ENCODE assay signal across 8 cellular contexts in genomic region chr20:1965520-1966278, GRCh38. TPM values are rescaled to one million over a fixed set of nuclear protein-coding genes. Genes with fewer than 3 reads are reported as not detected.
A peak's percentile ranks its signal among the peaks of the same experiment; 100 is the strongest.
DNase-seq lines count a peak whose midpoint lies in the region; TF ChIP-seq lines count a peak whose summit lies in the region.

No MANE protein-coding gene starts in this region.

- H3K27ac Mint-ChIP-seq in T-helper 1 cell treated with Interleukin-12 subunit alpha and Interleukin-12 subunit beta and Interleukin-4 antibody, amounts not matched to agents 30 μg/mL and 1 μg/mL, for 36 hours: no peak overlapping the region

- H3K4me1 Mint-ChIP-seq in T-helper 1 cell treated with Interleukin-12 subunit alpha and Interleukin-12 subunit beta and Interleukin-4 antibody, amounts not matched to agents 30 μg/mL and 1 μg/mL, for 36 hours (ENCODE audit: low read depth): peaks cover 6% of the 10 kb centered on the region

- H3K4me1 ChIP-seq in adrenal gland (replicated peaks in 1 of 2) (peaks cover 0 to 17% of the 10 kb centered on the region in 2 donors), right atrium auricular region (peaks cover 0 to 12% of the 10 kb centered on the region in 2 donors)

- H3K36me3 ChIP-seq in adrenal gland (replicated peaks in 1 of 2) (no peaks in the 10 kb centered on the region), right atrium auricular region (no peaks in the 10 kb centered on the region)

- peak overlapping the region; percentile 43 for H3K4me3 Mint-ChIP-seq in T-helper 1 cell treated with Interleukin-12 subunit alpha and Interleukin-12 subunit beta and Interleukin-4 antibody, amounts not matched to agents 30 μg/mL and 1 μg/mL, for 36 hours

- H3K27ac ChIP-seq in adrenal gland: no peak overlapping the region
- no peak overlapping the region for H3K27ac ChIP-seq in right atrium auricular region

- 4 to 6% (median 5%) methylated on average over 15 to 27 of the region's 27 CpGs for WGBS in adrenal gland, 4 donors

- H3K9me3 ChIP-seq in adrenal gland (replicated peaks in 1 of 3): no peaks in the 10 kb centered on the region
- H3K9me3 ChIP-seq in right atrium auricular region: no peaks in the 10 kb centered on the region

- H3K36me3 Mint-ChIP-seq in T-helper 1 cell treated with Interleukin-12 subunit alpha and Interleukin-12 subunit beta and Interleukin-4 antibody, amounts not matched to agents 30 μg/mL and 1 μg/mL, for 36 hours (ENCODE audit: low read depth): no peaks in the 10 kb centered on the region

- no peak for TF ChIP-seq POLR2A in adrenal gland (IDR thresholded peaks at IDR 0.05)

- no peaks in the 10 kb centered on the region for H3K27me3 ChIP-seq in adrenal gland
- H3K27me3 ChIP-seq in right atrium auricular region: no peaks in the 10 kb centered on the region

- TF ChIP-seq CTCF in adrenal gland (IDR thresholded peaks at IDR 0.05) (peak; percentile 84 to 93 (median 89)), right atrium auricular region (IDR thresholded peaks at IDR 0.05) (peak; percentile 93 to 95)

- H3K4me3 ChIP-seq in adrenal gland: peak overlapping the region in 1 of 4 donors; percentile 9
- no peak overlapping the region for H3K4me3 ChIP-seq in right atrium auricular region

- H3K27me3 Mint-ChIP-seq in T-helper 1 cell treated with Interleukin-12 subunit alpha and Interleukin-12 subunit beta and Interleukin-4 antibody, amounts not matched to agents 30 μg/mL and 1 μg/mL, for 36 hours (ENCODE audit: low read depth): peaks cover 23% of the 10 kb centered on the region

- H3K9me3 Mint-ChIP-seq in T-helper 1 cell treated with Interleukin-12 subunit alpha and Interleukin-12 subunit beta and Interleukin-4 antibody, amounts not matched to agents 30 μg/mL and 1 μg/mL, for 36 hours: no peaks in the 10 kb centered on the region

- DNase-seq in NCI-H1436 (lab: John Stamatoyannopoulos, UW) (peak; percentile 68), NCI-H1436 treated with DMSO at 0.1 percent for 48 hours (lab: John Stamatoyannopoulos, UW) (no peak), MV-4-11 (lab: John Stamatoyannopoulos, UW) (peak; percentile 60), adrenal gland (peak; percentile 65 to 91 (median 77)), right atrium auricular region (ENCODE audit: low spot score) (peak; percentile 84), renal cortical epithelial cell (ENCODE audit: low read depth) (peak; percentile 36), cortex of kidney (lab: John Stamatoyannopoulos, UW) (no peak)

- intact Hi-C loops in adrenal gland (cut with DNase I): loop anchor here (5.0 to 10.0 kb wide), 2 partner anchors 139 to 207 kb away; partner anchors contain the start of gene STK35 (in 1 of the 2)

RNA-seq across cellular contexts. Expression of gene PDYN, which starts 28.2 kb away (rescaled TPM):
- total RNA-seq in adrenal gland (not detected), right atrium auricular region (not detected), renal cortical epithelial cell (not detected in 2 replicates)
- not detected for polyA plus RNA-seq in adrenal gland

Comparison
In these comparisons a context has a peak if more than half of its experiments do, and no peak if none do; other contexts are left out.
1. DNase-seq: peak in NCI-H1436 (single experiment), MV-4-11 (single experiment), adrenal gland (7 of 7), right atrium auricular region (single experiment) and renal cortical epithelial cell (single experiment); none in NCI-H1436 treated with DMSO at 0.1 percent for 48 hours (single experiment) and cortex of kidney (single experiment).